In the genomic region with DNA sequence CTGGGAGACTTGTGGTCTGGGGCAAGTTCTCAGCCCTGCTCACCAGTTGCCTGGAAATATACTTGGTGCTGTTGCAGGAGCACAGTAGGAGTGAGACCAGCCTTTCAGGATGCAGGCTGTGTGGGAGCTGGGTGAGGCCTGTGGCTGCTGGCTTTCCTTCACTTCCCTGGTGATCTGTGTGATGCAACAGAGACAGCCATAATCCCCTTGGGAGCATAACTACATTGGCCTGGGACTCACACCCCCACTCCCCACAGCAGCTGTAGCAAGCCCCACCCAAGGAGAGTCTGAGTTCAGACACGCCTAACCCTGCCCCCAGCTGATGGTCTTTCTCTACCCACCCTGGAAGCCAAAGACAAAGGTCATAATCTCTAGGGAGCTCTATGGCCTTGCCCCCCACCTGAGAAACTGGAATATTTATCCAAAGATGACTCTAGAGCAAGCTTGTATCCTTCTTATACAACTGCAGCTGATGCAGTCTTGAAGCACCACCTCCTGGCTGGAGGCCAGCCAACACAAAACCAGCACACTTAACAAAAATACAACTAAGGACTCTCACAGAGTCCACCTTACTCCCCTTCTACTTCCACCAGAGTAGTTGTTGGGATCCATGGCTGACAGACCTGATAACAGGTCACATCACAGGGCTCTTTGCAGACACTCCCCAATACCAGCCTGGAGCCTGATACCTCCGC, we compare ENCODE assay signal across 20 cellular contexts.
"Had no signal": no experiment of that assay in that cellular context is flagged by ENCODE, and none has a peak within 500 bp of the region (broad histone marks: within the 10 kb centered on the region; RNA-seq: fewer than 3 reads in every experiment).

No MANE protein-coding gene starts in this region.

- H3K27me3 ChIP-seq: colonic mucosa, foreskin keratinocyte, right atrium auricular region, suprapubic skin had no signal

- H3K27ac ChIP-seq: colonic mucosa, foreskin keratinocyte, right atrium auricular region, skin epidermis, suprapubic skin had no signal

- ATAC-seq: activated naive CD4-positive, alpha-beta T cell treated with anti-CD3 and anti-CD28 coated beads, Interleukin-2, amount 50 U/mL, for 72 hours; foreskin keratinocyte; left ventricle myocardium superior; natural killer cell had no signal

- H3K9me3 ChIP-seq: colonic mucosa, right atrium auricular region, suprapubic skin had no signal

- H3K4me3 ChIP-seq: colonic mucosa, right atrium auricular region, skin epidermis, suprapubic skin had no signal

- DNase-seq: activated CD4-positive, alpha-beta memory T cell treated with anti-CD3 and anti-CD28 coated beads for 36 hours; activated CD4-positive, alpha-beta T cell treated with anti-CD3 and anti-CD28 coated beads for 1 hour; activated effector memory CD4-positive, alpha-beta T cell treated with anti-CD3 and anti-CD28 coated beads, Interleukin-2, amount 50 U/mL, for 16 hours; activated T-cell treated with anti-CD3 and anti-CD28 coated beads, Interleukin-2, amount 50 U/mL, for 48 hours; amniotic stem cell; caudate nucleus; colonic mucosa; foreskin keratinocyte; kidney glomerular epithelial cell; left ventricle myocardium superior; mesenchymal stem cell; natural killer cell; nucleus accumbens; stimulated activated CD4-positive, alpha-beta T cell treated with anti-CD3 and anti-CD28 coated beads, Interleukin-4, amount 100 ng/mL, for 4 hours; stimulated activated CD8-positive, alpha-beta memory T cell treated with anti-CD3 and anti-CD28 coated beads, Interleukin-4, amount 100 ng/mL, for 48 hours; trophoblast cell had no signal

- H3K4me1 ChIP-seq: colonic mucosa, foreskin keratinocyte, right atrium auricular region, suprapubic skin had no signal

- H3K36me3 ChIP-seq: colonic mucosa, right atrium auricular region, suprapubic skin had no signal
